15 cellular contexts compared by ENCODE assay signal in genomic region chr1:51019811-51020210, GRCh38. TPM values are rescaled to one million over a fixed set of nuclear protein-coding genes. Genes with fewer than 3 reads are reported as not detected.
DNase-seq lines count a peak whose midpoint lies in the region; ATAC-seq and FAIRE-seq lines count a peak whose summit lies in the region.
"Had no signal": no experiment of that assay in that cellular context is flagged by ENCODE, and none has a peak within 500 bp of the region (broad histone marks: within the 10 kb centered on the region; RNA-seq: fewer than 3 reads in every experiment).

No MANE protein-coding gene starts in this region.

- no peak for ATAC-seq in GM18502 (IDR thresholded peaks at IDR 0.05; ENCODE audit: poor library complexity, unreplicated experiment)

- H3K9ac ChIP-seq in GM23248: no peak overlapping the region

- no peaks in the 10 kb centered on the region for H4K20me1 ChIP-seq in GM23248 (ENCODE audit: insufficient read depth)

- FAIRE-seq in colon (lab: Jason Lieb, UNC): peak; percentile 14

- DNase-seq in AG20443 (ENCODE audit: low spot score) (peak; percentile 20), GM23248 (peak; percentile 32), iris pigment epithelial cell (ENCODE audit: low read depth) (peak; percentile 1), hepatic stellate cell (ENCODE audit: low spot score) (no peak)
- DNase-seq in activated CD4-positive, alpha-beta T cell treated with anti-CD3 and anti-CD28 coated beads for 48 hours: no peak
- DNase-seq: COR-L47; DMS153; KBM-7; NCI-H1105 treated with DMSO at 0.1 percent for 48 hours; NCI-H187; NCI-H69; NK-92 treated with Interleukin-12 subunit alpha and Interleukin-12 subunit beta, amount 100 ng/mL, for 24 hours; PC-9 had no signal

- no peaks in the 10 kb centered on the region for H3F3A ChIP-seq in GM23248 (ENCODE audit: insufficient read depth)

- no peaks in the 10 kb centered on the region for H3K27me3 ChIP-seq in GM23248 (replicated peaks; ENCODE audit: insufficient read depth)

- no peak overlapping the region for H3K4me3 ChIP-seq in GM23248
- H3K4me3 ChIP-seq: PC-9 had no signal

- no peaks in the 10 kb centered on the region for H3K79me2 ChIP-seq in GM23248 (ENCODE audit: insufficient read depth)

- no peaks in the 10 kb centered on the region for H3K36me3 ChIP-seq in GM23248 (ENCODE audit: low read depth)

- no peak overlapping the region for H3K4me2 ChIP-seq in GM23248 (ENCODE audit: unreplicated experiment)
- H3K4me2 ChIP-seq: PC-9 had no signal

- no peak overlapping the region for H2AFZ ChIP-seq in GM23248
- H2AFZ ChIP-seq: PC-9 had no signal

- in situ Hi-C loops in GM23248 (cut with MboI): loop anchor here (10.0 kb wide), 1 partner anchor 245 kb away; no protein-coding TSS in a partner anchor

- no peaks in the 10 kb centered on the region for H3K4me1 ChIP-seq in GM23248 (ENCODE audit: insufficient read depth)

- H3K27ac ChIP-seq in GM23248: no peak overlapping the region
- H3K27ac ChIP-seq: PC-9 had no signal

- no peaks in the 10 kb centered on the region for H3K9me2 ChIP-seq in GM23248 (ENCODE audit: insufficient read depth)

- H3K9me3 ChIP-seq in GM23248 (ENCODE audit: low read depth): no peaks in the 10 kb centered on the region

RNA-seq across cellular contexts. Expression of gene CDKN2C, which starts 49.8 kb away (rescaled TPM):
- 17.3 and 19.2 TPM in 2 replicates for total RNA-seq in GM23248 (2014; rRNA removed; shearing (Covaris generic))
- polyA plus RNA-seq in GM23248 (2016; fragmentation: Nextera tagmentation; extraction: Ambion mirVana): 11.7 and 12.6 TPM in 2 replicates

RNA-seq across cellular contexts. Expression of gene FAF1, which starts 59.7 kb away (rescaled TPM):
- 49.1 and 53.9 TPM in 2 replicates for total RNA-seq in GM23248 (2014; rRNA removed; shearing (Covaris generic))
- 7.2 and 9.5 TPM in 2 replicates for polyA plus RNA-seq in GM23248 (2016; fragmentation: Nextera tagmentation; extraction: Ambion mirVana)

Comparison
In these comparisons a context has a peak if more than half of its experiments do, and no peak if none do; other contexts are left out.
1. DNase-seq: peak in AG20443 (single experiment), GM23248 (single experiment) and iris pigment epithelial cell (single experiment); none in activated CD4-positive, alpha-beta T cell treated with anti-CD3 and anti-CD28 coated beads for 48 hours (single experiment) and hepatic stellate cell (single experiment).